Comparison of ENCODE assay signal across 8 cellular contexts in genomic region chr2:160494243-160494642, GRCh38. TPM values are rescaled to one million over a fixed set of nuclear protein-coding genes. Genes with fewer than 3 reads are reported as not detected.
A peak's percentile ranks its signal among the peaks of the same experiment; 100 is the strongest.
DNase-seq lines count a peak whose midpoint lies in the region; ATAC-seq and TF ChIP-seq lines count a peak whose summit lies in the region.

No MANE protein-coding gene starts in this region.

- H3K27me3 ChIP-seq in CD4-positive, CD25-positive, alpha-beta regulatory T cell (ENCODE audit: control insufficient read depth, insufficient read depth, low read length): peaks cover 31% of the 10 kb centered on the region
- no peaks in the 10 kb centered on the region for H3K27me3 ChIP-seq in effector memory CD4-positive, alpha-beta T cell (replicated peaks; ENCODE audit: control insufficient read depth, insufficient read depth, low read length, poor library complexity, severe bottlenecking)

- peak overlapping the region; percentile 34 for H3K4me3 ChIP-seq in CD4-positive, CD25-positive, alpha-beta regulatory T cell (ENCODE audit: low read depth, low read length)
- peak overlapping the region; percentile 94 for H3K4me3 ChIP-seq in effector memory CD4-positive, alpha-beta T cell (ENCODE audit: insufficient read depth, low read depth, low read length, poor library complexity, severe bottlenecking)

- DNase-seq in CD4-positive, CD25-positive, alpha-beta regulatory T cell: peak in 1 of 3 donors; percentile 8
- peak; percentile 57 for DNase-seq in NCI-H2227 treated with DMSO at 0.1 percent for 48 hours (lab: John Stamatoyannopoulos, UW)
- no peak for DNase-seq in effector memory CD4-positive, alpha-beta T cell
- no peak for DNase-seq in HCEC 1CT
- DNase-seq in NCI-H2107 treated with DMSO at 0.1 percent for 48 hours (lab: John Stamatoyannopoulos, UW; ENCODE audit: unreplicated experiment): no peak
- no peak for DNase-seq in stimulated activated CD4-positive, alpha-beta T cell treated with anti-CD3 and anti-CD28 coated beads, Interleukin-1b, Interleukin-23, amount 100 ng/mL, for 48 hours

- no peak overlapping the region for H3K27ac ChIP-seq in CD4-positive, CD25-positive, alpha-beta regulatory T cell (ENCODE audit: insufficient read depth, low read length, poor library complexity, severe bottlenecking)
- no peak overlapping the region for H3K27ac ChIP-seq in effector memory CD4-positive, alpha-beta T cell (ENCODE audit: insufficient read depth, low read length, poor library complexity, severe bottlenecking)

- H3K27ac Mint-ChIP-seq in CD4-positive, CD25-positive, alpha-beta regulatory T cell: no peak overlapping the region
- H3K27ac Mint-ChIP-seq in nephron: peak overlapping the region; percentile 94 to 97 (median 96)

- no peak for TF ChIP-seq CTCF in nephron (IDR thresholded peaks at IDR 0.05; ENCODE audit: unreplicated experiment in 3 of 3)

- no peak for ATAC-seq in CD4-positive, CD25-positive, alpha-beta regulatory T cell (ENCODE audit: low read depth in 2 of 2)
- ATAC-seq in HG03565 (IDR thresholded peaks at IDR 0.05; ENCODE audit: unreplicated experiment): no peak

- peaks cover 4 to 20% (median 7%) of the 10 kb centered on the region in 4 donors for H3K4me1 Mint-ChIP-seq in CD4-positive, CD25-positive, alpha-beta regulatory T cell
- peaks cover 32% of the 10 kb centered on the region for H3K4me1 Mint-ChIP-seq in nephron

- peak overlapping the region; percentile 78 to 90 (median 84) for H3K4me3 Mint-ChIP-seq in CD4-positive, CD25-positive, alpha-beta regulatory T cell
- peak overlapping the region; percentile 86 to 94 (median 92) for H3K4me3 Mint-ChIP-seq in nephron

- no peaks in the 10 kb centered on the region for H3K36me3 ChIP-seq in CD4-positive, CD25-positive, alpha-beta regulatory T cell (ENCODE audit: control insufficient read depth, insufficient read depth, low read length)
- H3K36me3 ChIP-seq in effector memory CD4-positive, alpha-beta T cell (ENCODE audit: control insufficient read depth, insufficient read depth, low read length): no peaks in the 10 kb centered on the region

- H3K36me3 Mint-ChIP-seq in CD4-positive, CD25-positive, alpha-beta regulatory T cell: no peaks in the 10 kb centered on the region
- H3K36me3 Mint-ChIP-seq in nephron (ENCODE audit: low read depth): no peaks in the 10 kb centered on the region

- no peaks in the 10 kb centered on the region for H3K9me3 ChIP-seq in CD4-positive, CD25-positive, alpha-beta regulatory T cell (ENCODE audit: control insufficient read depth in 2 of 2, low read length in 2 of 2)
- H3K9me3 ChIP-seq in effector memory CD4-positive, alpha-beta T cell (ENCODE audit: control insufficient read depth, low read length): no peaks in the 10 kb centered on the region

- peaks cover 58% of the 10 kb centered on the region for H3K27me3 Mint-ChIP-seq in CD4-positive, CD25-positive, alpha-beta regulatory T cell
- H3K27me3 Mint-ChIP-seq in nephron (ENCODE audit: low read depth): no peaks in the 10 kb centered on the region

- peaks cover 0 to 2% (median 0%) of the 10 kb centered on the region in 7 donors for H3K9me3 Mint-ChIP-seq in CD4-positive, CD25-positive, alpha-beta regulatory T cell
- no peaks in the 10 kb centered on the region for H3K9me3 Mint-ChIP-seq in nephron

- H3K4me1 ChIP-seq in CD4-positive, CD25-positive, alpha-beta regulatory T cell (ENCODE audit: control insufficient read depth, insufficient read depth, low read length, poor library complexity, severe bottlenecking): peaks cover 17% of the 10 kb centered on the region
- H3K4me1 ChIP-seq in effector memory CD4-positive, alpha-beta T cell (ENCODE audit: control insufficient read depth, insufficient read depth, low read length, poor library complexity, severe bottlenecking): peaks cover 5% of the 10 kb centered on the region

RNA-seq across cellular contexts. Expression of gene RBMS1, which starts 0.6 kb away (rescaled TPM):
- 58.4 TPM for total RNA-seq in CD4-positive, CD25-positive, alpha-beta regulatory T cell
- polyA plus RNA-seq in CD4-positive, CD25-positive, alpha-beta regulatory T cell: 10 to 100 TPM; 27.9 to 39.5 (median 32.5) TPM

Comparison
In these comparisons a context has a peak if more than half of its experiments do, and no peak if none do; other contexts are left out.
1. H3K27ac Mint-ChIP-seq: peak in nephron (3 of 3); none in CD4-positive, CD25-positive, alpha-beta regulatory T cell (0 of 3).